ENCODE assay signal across 6 cellular contexts in genomic region chr13:31403711-31404110, GRCh38.
DNase-seq lines count a peak whose midpoint lies in the region; FAIRE-seq and TF ChIP-seq lines count a peak whose summit lies in the region.
"Not testable (repeated sequence)": the region's sequence is repeated elsewhere in the genome, so short reads cannot be mapped to it uniquely, and the experiment has no call there.

No MANE protein-coding gene starts in this region.

- not testable (repeated sequence) for H3K27me3 ChIP-seq in BE2C; HAP-1 (ENCODE audit: low read depth); WERI-Rb-1 (ENCODE audit: insufficient read depth, low read depth, severe bottlenecking); H1 (replicated peaks in 1 of 4; ENCODE audit: control insufficient read depth in 3 of 4, extremely low read depth in 1 of 4, insufficient read depth in 3 of 4, low read length in 3 of 4); keratinocyte (ENCODE audit: control insufficient read depth, extremely low read depth, insufficient read depth, low read length)

- not testable (repeated sequence) for H3K9ac ChIP-seq in H1 (replicated peaks in 1 of 4; ENCODE audit: extremely low read depth in 1 of 4, low read depth in 3 of 4, low read length in 3 of 4); keratinocyte (ENCODE audit: control insufficient read depth, extremely low read depth, insufficient read depth, low read length)

- H3K4ac ChIP-seq in H1 (replicated peaks; ENCODE audit: insufficient read length, low read depth, low read length): not testable (repeated sequence)

- CTCF ChIA-PET in H1 (lab: Charles Lee; ENCODE audit: partially characterized antibody): interaction anchor here (1.5 to 3.0 kb wide), 2 partner anchors 31 to 168 kb away, joined by 3 to 9 read pairs; no protein-coding TSS in a partner anchor

- H3K79me1 ChIP-seq in H1 (ENCODE audit: low read depth, low read length): not testable (repeated sequence)

- H2BK12ac ChIP-seq in H1 (ENCODE audit: low read depth, low read length): not testable (repeated sequence)

- not testable (repeated sequence) for H2AFZ ChIP-seq in H1 (ENCODE audit: low read length); keratinocyte (ENCODE audit: control insufficient read depth, low read length)

- POLR2A ChIA-PET in H1 (lab: Charles Lee; ENCODE audit: partially characterized antibody): not testable (repeated sequence)

- H2AK5ac ChIP-seq in H1 (ENCODE audit: low read depth, low read length): not testable (repeated sequence)

- H3K36me3 ChIP-seq in BE2C; HAP-1 (replicated peaks); WERI-Rb-1; H1 (ENCODE audit: control insufficient read depth in 2 of 4, insufficient read depth in 4 of 4, low read length in 3 of 4); keratinocyte (ENCODE audit: control insufficient read depth in 2 of 2, extremely low read depth in 1 of 2, insufficient read depth in 2 of 2, low read length in 2 of 2): not testable (repeated sequence)

- not testable (repeated sequence) for H3K23ac ChIP-seq in H1 (ENCODE audit: insufficient read length)

- H3K23me2 ChIP-seq in H1 (ENCODE audit: low read depth, low read length): not testable (repeated sequence)

- not testable (repeated sequence) for H3K4me1 ChIP-seq in BE2C; H1 (replicated peaks in 1 of 4; ENCODE audit: control insufficient read depth in 3 of 4, insufficient read depth in 4 of 4, low read length in 3 of 4); keratinocyte (ENCODE audit: control insufficient read depth, extremely low read depth, insufficient read depth, low read length)
- peaks cover 13% of the 10 kb centered on the region for H3K4me1 ChIP-seq in HAP-1

- not testable (repeated sequence) for H4K20me1 ChIP-seq in H1 (replicated peaks in 1 of 2; ENCODE audit: control insufficient read depth in 1 of 2, insufficient read depth in 2 of 2, low read length in 2 of 2); keratinocyte (ENCODE audit: control insufficient read depth, extremely low read depth, insufficient read depth, low read length)

- TF ChIP-seq EP300 in H1 (IDR thresholded peaks at IDR 0.05; ENCODE audit: borderline replicate concordance in 1 of 2, low read depth in 2 of 2, low read length in 2 of 2): not testable (repeated sequence)

- H4K5ac ChIP-seq in H1 (ENCODE audit: insufficient read length, low read depth, low read length): not testable (repeated sequence)

- H3K4me3 ChIP-seq in BE2C (ENCODE audit: low read depth, low read length); HAP-1; WERI-Rb-1 (ENCODE audit: low read depth, low read length); H1 (ENCODE audit: extremely low read depth in 1 of 4, insufficient read depth in 2 of 4, low read depth in 3 of 4, low read length in 4 of 4); keratinocyte (ENCODE audit: control insufficient read depth in 2 of 3, extremely low read depth in 1 of 3, insufficient read depth in 2 of 3, low read depth in 1 of 3, low read length in 3 of 3): not testable (repeated sequence)

- not testable (repeated sequence) for TF ChIP-seq POLR2A in H1 (IDR thresholded peaks at IDR 0.05; ENCODE audit: control extremely low read depth in 1 of 2, low read depth in 2 of 2, low read length in 2 of 2)

- H3K4me2 ChIP-seq in H1 (ENCODE audit: insufficient read depth in 1 of 2, low read depth in 2 of 2, low read length in 2 of 2); keratinocyte (ENCODE audit: control insufficient read depth, extremely low read depth, insufficient read depth, low read depth, low read length): not testable (repeated sequence)

- not testable (repeated sequence) for H3K18ac ChIP-seq in H1 (ENCODE audit: extremely low read depth, low read length)

- not testable (repeated sequence) for H3K56ac ChIP-seq in H1 (replicated peaks; ENCODE audit: insufficient read length, low read depth, low read length)

- FAIRE-seq in H1 (lab: Jason Lieb, UNC): peak; percentile 50
- peak; percentile 62 for FAIRE-seq in keratinocyte (lab: Jason Lieb, UNC)

- DNase-seq in BE2C (peak; percentile 16), HAP-1 (ENCODE audit: low spot score in 2 of 2) (peak; percentile 67 to 68), NCI-H82 (lab: John Stamatoyannopoulos, UW) (peak; percentile 13), WERI-Rb-1 (peak; percentile 16)
- not testable (repeated sequence) for DNase-seq in H1 (ENCODE audit: low read depth in 1 of 2, low spot score in 2 of 2); keratinocyte (ENCODE audit: low read depth, low spot score)

- not testable (repeated sequence) for H2BK5ac ChIP-seq in H1 (ENCODE audit: low read depth, low read length)

- not testable (repeated sequence) for H2BK120ac ChIP-seq in H1 (replicated peaks; ENCODE audit: low read depth, low read length)

- not testable (repeated sequence) for H3K79me2 ChIP-seq in H1 (ENCODE audit: control insufficient read depth in 1 of 2, insufficient read depth in 2 of 2, low read length in 2 of 2); keratinocyte (ENCODE audit: control insufficient read depth, insufficient read depth, low read length)

- not testable (repeated sequence) for TF ChIP-seq RAD21 in H1 (IDR thresholded peaks at IDR 0.05 in 1 of 2, conservative IDR thresholded peaks at IDR 0.05 in 1 of 2; ENCODE audit: low read depth in 2 of 2, low read length in 2 of 2)

- not testable (repeated sequence) for H4K91ac ChIP-seq in H1 (replicated peaks; ENCODE audit: insufficient read length, low read length)

- not testable (repeated sequence) for H3K27ac ChIP-seq in WERI-Rb-1; H1 (ENCODE audit: low read depth, low read length); keratinocyte (ENCODE audit: control insufficient read depth, insufficient read depth, low read length)

- 85% methylated on average over 4 of the region's 4 CpGs; no CpG with 5 or more reads in 1 of the 2 experiments for WGBS in H1 (ENCODE audit: extremely low coverage in 1 of 2, insufficient coverage in 1 of 2, insufficient read length in 1 of 2, insufficient replicate concordance in 2 of 2, low coverage in 1 of 2, low lambda C conversion rate in 2 of 2, missing lambda C conversion rate in 1 of 2), 2 experiments

- TF ChIP-seq CTCF in BE2C (IDR thresholded peaks at IDR 0.05; ENCODE audit: low read depth, low read length); WERI-Rb-1 (IDR thresholded peaks at IDR 0.05; ENCODE audit: low read depth, low read length); H1 (IDR thresholded peaks at IDR 0.05; ENCODE audit: control extremely low read depth in 1 of 3, insufficient read depth in 1 of 3, low read depth in 1 of 3, low read length in 3 of 3); keratinocyte (optimal IDR thresholded peaks at IDR 0.05 in 1 of 3, IDR thresholded peaks at IDR 0.05 in 1 of 3, conservative IDR thresholded peaks at IDR 0.05 in 1 of 3; ENCODE audit: extremely low read depth in 1 of 3, insufficient read depth in 2 of 3, low read length in 3 of 3): not testable (repeated sequence)

- not testable (repeated sequence) for H2BK20ac ChIP-seq in H1 (ENCODE audit: low read length)

- not testable (repeated sequence) for H3K9me1 ChIP-seq in keratinocyte (ENCODE audit: control insufficient read depth, extremely low read depth, insufficient read depth, low read length)

- not testable (repeated sequence) for H2BK15ac ChIP-seq in H1 (ENCODE audit: low read length)

- dilution Hi-C loops in keratinocyte (cut with MboI; ENCODE audit: extremely low pct_ligation_motif_present, low sequenced_read_pairs): loop anchor here (25.0 kb wide), 1 partner anchor 166 kb away; no protein-coding TSS in a partner anchor

- in situ Hi-C loops in HAP-1 (cut with MboI; ENCODE audit: low sequenced_read_pairs): not testable (repeated sequence)

- not testable (repeated sequence) for H3K14ac ChIP-seq in H1 (ENCODE audit: insufficient read length)

- not testable (repeated sequence) for H3K9me3 ChIP-seq in BE2C; HAP-1; WERI-Rb-1 (ENCODE audit: severe bottlenecking); H1 (ENCODE audit: insufficient read depth in 2 of 2, low read depth in 1 of 2, low read length in 1 of 2); keratinocyte (ENCODE audit: control insufficient read depth, low read depth, low read length)

- not testable (repeated sequence) for H4K8ac ChIP-seq in H1 (ENCODE audit: extremely low read depth, insufficient read depth, low read length)
